Comparison of ENCODE assay signal across 1 cellular context in genomic region chr19:662207-662961, GRCh38.
TF ChIP-seq lines count a peak whose summit lies in the region.

No MANE protein-coding gene starts in this region.

TF ChIP-seq in HepG2, 621 proteins besides CTCF, POLR2A, EP300 and RAD21 (continued from another document and continues in another):
- TF ChIP-seq AKNA (CRISPR knock-in tag; IDR thresholded peaks at IDR 0.05; ENCODE audit: borderline replicate concordance) (no peak), ZNF7 (CRISPR knock-in tag; IDR thresholded peaks at IDR 0.05) (no peak), ZNF274 (CRISPR knock-in tag; IDR thresholded peaks at IDR 0.05) (no peak), ZBTB1 (CRISPR knock-in tag; IDR thresholded peaks at IDR 0.05; ENCODE audit: borderline replicate concordance) (no peak), DBP (CRISPR knock-in tag; IDR thresholded peaks at IDR 0.05; ENCODE audit: not compliant biosample characterization) (no peak), ZFP36L2 (CRISPR knock-in tag; IDR thresholded peaks at IDR 0.05) (no peak), ZNF549 (CRISPR knock-in tag; IDR thresholded peaks at IDR 0.05) (no peak), MYNN (CRISPR knock-in tag; IDR thresholded peaks at IDR 0.05; ENCODE audit: low read depth) (no peak), ZNF343 (CRISPR knock-in tag; IDR thresholded peaks at IDR 0.05) (no peak), HIVEP1 (CRISPR knock-in tag; IDR thresholded peaks at IDR 0.05) (no peak), ZNF773 (CRISPR knock-in tag; IDR thresholded peaks at IDR 0.05; ENCODE audit: borderline replicate concordance) (no peak), TP53 (CRISPR knock-in tag; conservative IDR thresholded peaks at IDR 0.05) (no peak), ZNF768 (CRISPR knock-in tag; IDR thresholded peaks at IDR 0.05) (no peak), TMF1 (CRISPR knock-in tag; IDR thresholded peaks at IDR 0.05; ENCODE audit: low read depth) (peak; percentile 31; the same call in 1 of the 2 replicates), DPF2 (CRISPR knock-in tag; IDR thresholded peaks at IDR 0.05; ENCODE audit: borderline replicate concordance, low read depth) (no peak), HOXD1 (CRISPR knock-in tag; IDR thresholded peaks at IDR 0.05) (no peak), ZNF530 (CRISPR knock-in tag; IDR thresholded peaks at IDR 0.05; ENCODE audit: low read depth) (no peak), ZBTB33 (CRISPR knock-in tag; IDR thresholded peaks at IDR 0.05) (no peak), ADNP (CRISPR knock-in tag; IDR thresholded peaks at IDR 0.05) (no peak), NFYB (CRISPR knock-in tag; IDR thresholded peaks at IDR 0.05) (no peak), SOX13 (IDR thresholded peaks at IDR 0.05) (no peak), SOX13 (CRISPR knock-in tag; conservative IDR thresholded peaks at IDR 0.05 in 1 of 2, IDR thresholded peaks at IDR 0.05 in 1 of 2) (no peak), MBNL3 (CRISPR knock-in tag; conservative IDR thresholded peaks at IDR 0.05) (no peak), ZNF878 (CRISPR knock-in tag; IDR thresholded peaks at IDR 0.05) (no peak), KLF13 (CRISPR knock-in tag; IDR thresholded peaks at IDR 0.05) (no peak), DNMT3B (CRISPR knock-in tag; conservative IDR thresholded peaks at IDR 0.05) (no peak), IKZF5 (CRISPR knock-in tag; IDR thresholded peaks at IDR 0.05) (no peak; the same call in 1 of the 2 replicates), ZBTB49 (CRISPR knock-in tag; IDR thresholded peaks at IDR 0.05; ENCODE audit: borderline replicate concordance) (no peak), SMC3 (IDR thresholded peaks at IDR 0.05; ENCODE audit: low read length) (no peak), IRF9 (CRISPR knock-in tag; IDR thresholded peaks at IDR 0.05; ENCODE audit: borderline replicate concordance) (no peak), ZNF296 (CRISPR knock-in tag; conservative IDR thresholded peaks at IDR 0.05) (no peak), ATF5 (CRISPR knock-in tag; IDR thresholded peaks at IDR 0.05; ENCODE audit: low read depth) (no peak), ZNF124 (CRISPR knock-in tag; IDR thresholded peaks at IDR 0.05) (no peak), ZFP36L1 (CRISPR knock-in tag; IDR thresholded peaks at IDR 0.05) (no peak), SMAD1 (CRISPR knock-in tag; IDR thresholded peaks at IDR 0.05; ENCODE audit: borderline replicate concordance, low read depth) (no peak), ZNF501 (CRISPR knock-in tag; IDR thresholded peaks at IDR 0.05) (no peak), ZHX2 (IDR thresholded peaks at IDR 0.05; ENCODE audit: low read depth) (no peak), ZHX2 (CRISPR knock-in tag; IDR thresholded peaks at IDR 0.05; ENCODE audit: borderline replicate concordance) (no peak), GABPA (IDR thresholded peaks at IDR 0.05; ENCODE audit: low read depth, low read length) (no peak), GABPA (CRISPR knock-in tag; IDR thresholded peaks at IDR 0.05; ENCODE audit: low read depth) (peak; percentile 63), ZNF280D (CRISPR knock-in tag; IDR thresholded peaks at IDR 0.05) (no peak), EED (CRISPR knock-in tag; IDR thresholded peaks at IDR 0.05) (no peak), ZNF720 (CRISPR knock-in tag; IDR thresholded peaks at IDR 0.05) (no peak)
